ENCODE assay signal across 18 cellular contexts in genomic region chr3:99879275-99879674, GRCh38.
"Had no signal": no experiment of that assay in that cellular context is flagged by ENCODE, and none has a peak within 500 bp of the region (broad histone marks: within the 10 kb centered on the region; RNA-seq: fewer than 3 reads in every experiment).

No MANE protein-coding gene starts in this region.

- H3K4me3 ChIP-seq: dorsolateral prefrontal cortex, lung, right lobe of liver, spleen, tibial artery, upper lobe of right lung had no signal

- DNase-seq: cortex of kidney; dorsolateral prefrontal cortex; effector CD8-positive, alpha-beta T cell; glutamatergic neuron; immature natural killer cell; left ventricle myocardium superior; naive thymus-derived CD8-positive, alpha-beta T cell; right lobe of liver; spleen; stimulated activated CD4-positive, alpha-beta T cell treated with anti-CD3 and anti-CD28 coated beads, Interleukin-15, amount 100 ng/mL, for 24 hours; stimulated activated CD4-positive, alpha-beta T cell treated with anti-CD3 and anti-CD28 coated beads, Interleukin-1b, Interleukin-23, amount 100 ng/mL, for 48 hours; stimulated activated CD4-positive, alpha-beta T cell treated with anti-CD3 and anti-CD28 coated beads, Interleukin-4, amount 100 ng/mL, for 24 hours; tibial artery; upper lobe of right lung had no signal

- H3K4me1 ChIP-seq: right lobe of liver had no signal

- H3K27me3 ChIP-seq: dorsolateral prefrontal cortex, right lobe of liver, tibial artery, upper lobe of right lung had no signal

- H3K36me3 ChIP-seq: right lobe of liver, spleen, tibial artery, upper lobe of right lung had no signal

- FAIRE-seq: frontal cortex, keratinocyte had no signal

- ATAC-seq: left ventricle myocardium superior; naive thymus-derived CD8-positive, alpha-beta T cell; right lobe of liver; stimulated activated memory B cell treated with anti-CD40 and anti-IgM and Interleukin-4, amounts not matched to agents 10 μg/mL and 1 μg/mL and 100 μg/mL, for 72 hours; upper lobe of right lung had no signal

- H3K9me3 ChIP-seq: right lobe of liver, spleen, tibial artery, upper lobe of right lung had no signal

- H3K27ac ChIP-seq: right lobe of liver, upper lobe of right lung had no signal
